ENCODE assay signal across 26 cellular contexts in genomic region chr14:30266290-30266689, GRCh38.
DNase-seq lines count a peak whose midpoint lies in the region; ATAC-seq, FAIRE-seq and TF ChIP-seq lines count a peak whose summit lies in the region.
"Had no signal": no experiment of that assay in that cellular context is flagged by ENCODE, and none has a peak within 500 bp of the region (broad histone marks: within the 10 kb centered on the region; RNA-seq: fewer than 3 reads in every experiment).

No MANE protein-coding gene starts in this region.

- H3K27me3 Mint-ChIP-seq in HFFc6 (ENCODE audit: insufficient read depth) (no peaks in the 10 kb centered on the region), neural progenitor cell (ENCODE audit: insufficient read depth, low read depth) (peaks cover 4% of the 10 kb centered on the region)

- ATAC-seq in K562 (no peak), GM18511 (IDR thresholded peaks at IDR 0.05; ENCODE audit: unreplicated experiment) (no peak)
- ATAC-seq: T-cell had no signal

- no TSS peak for BruUV-seq in K562 (replicated peaks; lab: Mats Ljungman, UMichigan)

- H3K4me3 ChIP-seq in K562 (no peak overlapping the region), neural progenitor cell (no peak overlapping the region), brain microvascular endothelial cell (ENCODE audit: low read depth, low read length) (no peak overlapping the region)
- H3K4me3 ChIP-seq: BLaER1 treated with 17β-estradiol and CSF1 and Interleukin-3, amounts not matched to agents 10 nM and 100 nM; SJSA1 had no signal

- no peaks in the 10 kb centered on the region for H3K27me3 ChIP-seq in K562 (ENCODE audit: control insufficient read depth in 2 of 2, insufficient read depth in 2 of 2, low read length in 2 of 2)
- no peaks in the 10 kb centered on the region for H3K27me3 ChIP-seq in neural progenitor cell
- no peaks in the 10 kb centered on the region for H3K27me3 ChIP-seq in brain microvascular endothelial cell (replicated peaks)
- H3K27me3 ChIP-seq: BLaER1 treated with 17β-estradiol and CSF1 and Interleukin-3, amounts not matched to agents 10 nM and 100 nM; SJSA1 had no signal

- H3K79me2 ChIP-seq in K562 (ENCODE audit: control insufficient read depth, insufficient read depth, low read length) (no peaks in the 10 kb centered on the region), neural progenitor cell (ENCODE audit: low read depth) (no peaks in the 10 kb centered on the region)

- TF ChIP-seq CTCF in HFFc6 (IDR thresholded peaks at IDR 0.05) = peak; percentile 36
- TF ChIP-seq CTCF in K562 (IDR thresholded peaks at IDR 0.05 in 2 of 3, conservative IDR thresholded peaks at IDR 0.05 in 1 of 3; ENCODE audit: insufficient read depth in 2 of 3, low read depth in 1 of 3, low read length in 3 of 3) = peak in 2 of 3 experiments; percentile 19 to 39; a peak in 2 of 6 replicates
- TF ChIP-seq CTCF in neural progenitor cell (IDR thresholded peaks at IDR 0.05) = peak; percentile 45
- no peak for TF ChIP-seq CTCF in brain microvascular endothelial cell (IDR thresholded peaks at IDR 0.05; ENCODE audit: low read depth, low read length, missing control alignments)

- H3K36me3 ChIP-seq in K562 (ENCODE audit: control insufficient read depth, insufficient read depth, low read length) (no peaks in the 10 kb centered on the region), neural progenitor cell (no peaks in the 10 kb centered on the region), brain microvascular endothelial cell (replicated peaks) (no peaks in the 10 kb centered on the region)
- H3K36me3 ChIP-seq: BLaER1 treated with 17β-estradiol and CSF1 and Interleukin-3, amounts not matched to agents 10 nM and 100 nM; SJSA1 had no signal

- H3K9ac ChIP-seq in K562 (ENCODE audit: insufficient read depth in 1 of 2, low read depth in 2 of 2, low read length in 2 of 2) (no peak overlapping the region), neural progenitor cell (no peak overlapping the region)
- H3K9ac ChIP-seq: BLaER1 treated with 17β-estradiol and CSF1 and Interleukin-3, amounts not matched to agents 10 nM and 100 nM; KMS-11 had no signal

- H2AFZ ChIP-seq in K562 (ENCODE audit: low read depth, low read length) (no peak overlapping the region), neural progenitor cell (replicated peaks) (no peak overlapping the region)

- H3K4me1 Mint-ChIP-seq in HFFc6 (ENCODE audit: low read depth) = peaks cover 46% of the 10 kb centered on the region
- H3K4me1 Mint-ChIP-seq in neural progenitor cell = peaks cover 8% of the 10 kb centered on the region

- H4K20me1 ChIP-seq in K562 (replicated peaks; ENCODE audit: control insufficient read depth, insufficient read depth, low read length) (no peaks in the 10 kb centered on the region), neural progenitor cell (ENCODE audit: low read depth) (no peaks in the 10 kb centered on the region)
- H4K20me1 ChIP-seq: BLaER1 treated with 17β-estradiol and CSF1 and Interleukin-3, amounts not matched to agents 10 nM and 100 nM had no signal

- TF ChIP-seq POLR2A in K562 (conservative IDR thresholded peaks at IDR 0.05) = no peak

- H3K27ac Mint-ChIP-seq in HFFc6 = 0 out of 2 replicates have a peak overlapping the region, but pooled peaks have one; percentile 30
- no peak overlapping the region for H3K27ac Mint-ChIP-seq in neural progenitor cell
- H3K27ac Mint-ChIP-seq: CD4-positive, alpha-beta memory T cell; T-cell had no signal

- H3K27ac ChIP-seq in K562 (ENCODE audit: extremely low read depth, low read depth, low read length) (no peak overlapping the region), neural progenitor cell (no peak overlapping the region), brain microvascular endothelial cell (no peak overlapping the region)
- H3K27ac ChIP-seq: 22Rv1; BLaER1 treated with 17β-estradiol and CSF1 and Interleukin-3, amounts not matched to agents 10 nM and 100 nM; KMS-11; SJSA1 had no signal

- no peak for FAIRE-seq in K562 (lab: Jason Lieb, UNC)
- FAIRE-seq: GM18507, H54 had no signal

- H3K4me3 Mint-ChIP-seq in HFFc6 (no peak overlapping the region), neural progenitor cell (no peak overlapping the region)
- H3K4me3 Mint-ChIP-seq: CD4-positive, alpha-beta memory T cell; T-cell had no signal

- CTCF ChIA-PET in K562 (lab: Yijun Ruan, JAX; ENCODE audit: low intra/inter-chr PET ratio) = no interaction called here

- H3K9me3 Mint-ChIP-seq in HFFc6 (no peaks in the 10 kb centered on the region), neural progenitor cell (no peaks in the 10 kb centered on the region)
- H3K9me3 Mint-ChIP-seq: T-cell had no signal

- peak in 1 of 2 experiments; percentile 44; a peak in 2 of 4 replicates for TF ChIP-seq RAD21 in K562 (CRISPR knock-in tag; conservative IDR thresholded peaks at IDR 0.05 in 1 of 2, IDR thresholded peaks at IDR 0.05 in 1 of 2)

- POLR2A ChIA-PET in K562 (lab: Yijun Ruan, JAX) = interaction anchor here (1.1 kb wide), 1 partner anchor 9 kb away, joined by 3 read pairs; no protein-coding TSS in a partner anchor

- DNase-seq in NCI-H146 (lab: John Stamatoyannopoulos, UW) (peak; percentile 24), NCI-H146 treated with DMSO at 0.1 percent for 48 hours (lab: John Stamatoyannopoulos, UW; ENCODE audit: unreplicated experiment) (no peak), HFFc6 (no peak), K562 (ENCODE audit: extremely low read depth in 1 of 4, low spot score in 3 of 4) (peak in 1 of 4 experiments; percentile 3), neural progenitor cell (ENCODE audit: low spot score) (no peak), LoVo (ENCODE audit: low spot score) (no peak), brain microvascular endothelial cell (no peak)
- DNase-seq: Caco-2; CD4-positive, alpha-beta memory T cell; DMS 273 treated with DMSO at 0.1 percent for 48 hours; DMS79; NCI-H1092; NCI-H187 treated with DMSO at 0.1 percent for 48 hours; NCI-H2107; NCI-H2227 treated with DMSO at 0.1 percent for 48 hours; NCI-H526 treated with DMSO at 0.1 percent for 48 hours; Right ventricle myocardium superior; RPMI8226; T-cell had no signal

- TF ChIP-seq EP300 in K562 (IDR thresholded peaks at IDR 0.05; ENCODE audit: low read length) = no peak

- no peaks in the 10 kb centered on the region for H3K9me3 ChIP-seq in K562 (replicated peaks; ENCODE audit: control insufficient read depth, insufficient read depth, low read depth, low read length)
- H3K9me3 ChIP-seq in neural progenitor cell (ENCODE audit: low read depth) = no peaks in the 10 kb centered on the region
- H3K9me3 ChIP-seq: BLaER1 treated with 17β-estradiol and CSF1 and Interleukin-3, amounts not matched to agents 10 nM and 100 nM; Caco-2; SJSA1 had no signal

- H3K4me1 ChIP-seq in K562 (replicated peaks in 1 of 2; ENCODE audit: control insufficient read depth in 2 of 2, insufficient read depth in 2 of 2, low read length in 2 of 2) (no peaks in the 10 kb centered on the region), neural progenitor cell (peaks cover 6% of the 10 kb centered on the region)
- H3K4me1 ChIP-seq: Caco-2 had no signal

- in situ Hi-C loops in K562 (cut with MboI) (no loop called here), brain microvascular endothelial cell (cut with HindIII; ENCODE audit: low pct_ligation_motif_present, low sequenced_read_pairs) (no loop called here)

- intact Hi-C loops in K562 (cut with micrococcal nuclease) = no loop called here

- 3% methylated on average over 3 of the region's 3 CpGs for WGBS in K562 (ENCODE audit: insufficient coverage, low coverage, missing lambda C conversion rate)

- H3K36me3 Mint-ChIP-seq in HFFc6 (ENCODE audit: low read depth) (no peaks in the 10 kb centered on the region), neural progenitor cell (no peaks in the 10 kb centered on the region)
- H3K36me3 Mint-ChIP-seq: CD4-positive, alpha-beta memory T cell; T-cell had no signal

- H3K4me2 ChIP-seq in K562 (ENCODE audit: insufficient read depth, low read length) (no peak overlapping the region), neural progenitor cell (no peak overlapping the region)
- H3K4me2 ChIP-seq: KMS-11 had no signal

- no peaks in the 10 kb centered on the region for H3K9me1 ChIP-seq in K562 (ENCODE audit: control insufficient read depth, insufficient read depth, low read length)

- no peaks in the 10 kb centered on the region for H3F3A ChIP-seq in neural progenitor cell (ENCODE audit: low read depth)

TF ChIP-seq in K562, 482 proteins besides CTCF, POLR2A, EP300 and RAD21 (continues in another document):
- TF ChIP-seq ZNF717 (CRISPR knock-in tag; IDR thresholded peaks at IDR 0.05) (no peak), MBD2 (IDR thresholded peaks at IDR 0.05; ENCODE audit: borderline replicate concordance, low read depth) (no peak), OTX1 (CRISPR knock-in tag; IDR thresholded peaks at IDR 0.05) (no peak)
